Comparison of ENCODE assay signal across 1 cellular context in the genomic region with DNA sequence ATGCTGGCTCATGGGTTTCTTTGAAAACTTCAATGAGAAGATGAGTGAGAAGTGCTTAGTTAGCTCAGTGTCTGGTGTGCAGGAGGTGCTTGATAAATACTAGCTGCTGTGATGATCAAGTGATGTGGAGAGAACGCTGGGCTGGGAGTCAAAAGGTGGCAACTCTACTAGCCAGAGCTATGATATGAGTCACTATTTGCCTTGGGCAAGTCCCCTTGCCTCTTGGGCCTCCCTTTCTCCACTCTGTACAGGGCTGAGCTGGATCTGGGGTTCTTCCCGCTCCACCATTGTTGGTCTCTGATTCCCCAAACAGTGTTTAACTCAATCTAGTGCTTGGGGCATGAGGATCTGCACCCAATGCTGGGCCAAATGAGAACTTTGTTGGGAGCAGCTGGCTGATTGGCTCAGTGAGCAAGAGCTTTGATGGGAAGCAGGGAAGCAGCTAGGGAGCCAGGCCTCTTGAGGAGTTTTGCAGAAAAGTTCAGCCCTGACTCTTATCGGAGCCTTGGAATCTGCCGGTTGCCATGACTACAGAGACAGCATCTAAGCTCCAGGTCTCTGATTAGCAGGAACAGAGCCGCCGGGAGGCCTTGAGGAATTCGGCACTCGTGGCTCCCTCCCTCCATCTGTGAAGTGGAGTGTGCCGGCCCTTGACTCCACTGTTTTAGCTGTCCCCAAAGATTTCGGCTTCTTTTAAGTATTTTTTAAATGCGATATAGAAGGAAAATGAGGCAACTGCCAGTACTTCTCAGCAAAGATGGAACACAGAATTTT.
A peak's percentile ranks its signal among the peaks of the same experiment; 100 is the strongest.
TF ChIP-seq lines count a peak whose summit lies in the region.

No MANE protein-coding gene starts in this region.

TF ChIP-seq in H1, 55 proteins besides CTCF, POLR2A, EP300 and RAD21:
- TF ChIP-seq CHD2 (IDR thresholded peaks at IDR 0.05; ENCODE audit: low read length) (no peak), JUND (IDR thresholded peaks at IDR 0.05; ENCODE audit: low read length) (no peak), CTBP2 (IDR thresholded peaks at IDR 0.05; ENCODE audit: borderline replicate concordance, insufficient read depth, insufficient read length, low read length) (no peak), POU5F1 (IDR thresholded peaks at IDR 0.05; ENCODE audit: low read depth, low read length) (no peak), MAFK (IDR thresholded peaks at IDR 0.05; ENCODE audit: low read depth, low read length) (no peak), TEAD4 (IDR thresholded peaks at IDR 0.05; ENCODE audit: low read depth, low read length) (peak; percentile 86), RFX5 (IDR thresholded peaks at IDR 0.05; ENCODE audit: borderline replicate concordance, low read depth, low read length) (peak; percentile 76; the same call in 1 of the 2 replicates), NRF1 (IDR thresholded peaks at IDR 0.05; ENCODE audit: low read depth, low read length) (no peak), EGR1 (IDR thresholded peaks at IDR 0.05; ENCODE audit: borderline replicate concordance, low read depth, low read length) (no peak), GABPA (IDR thresholded peaks at IDR 0.05; ENCODE audit: borderline replicate concordance, insufficient read depth, low read length) (no peak), SIRT6 (IDR thresholded peaks at IDR 0.05; ENCODE audit: low read length) (no peak), SIX5 (IDR thresholded peaks at IDR 0.05; ENCODE audit: low read depth, low read length) (no peak), SP4 (IDR thresholded peaks at IDR 0.05; ENCODE audit: low read length) (no peak), PHF8 (conservative IDR thresholded peaks at IDR 0.05; ENCODE audit: low read depth, low read length) (no peak), HDAC2 (IDR thresholded peaks at IDR 0.05; ENCODE audit: borderline replicate concordance in 1 of 2, low read depth in 2 of 2, low read length in 2 of 2) (no peak), CEBPB (IDR thresholded peaks at IDR 0.05; ENCODE audit: low read depth, low read length) (no peak), KDM1A (IDR thresholded peaks at IDR 0.05; ENCODE audit: borderline replicate concordance, low read length) (peak; percentile 52; the same call in 1 of the 2 replicates), RXRA (IDR thresholded peaks at IDR 0.05; ENCODE audit: insufficient read depth, low read depth, low read length) (no peak)
- TF ChIP-seq, protein P1, sequence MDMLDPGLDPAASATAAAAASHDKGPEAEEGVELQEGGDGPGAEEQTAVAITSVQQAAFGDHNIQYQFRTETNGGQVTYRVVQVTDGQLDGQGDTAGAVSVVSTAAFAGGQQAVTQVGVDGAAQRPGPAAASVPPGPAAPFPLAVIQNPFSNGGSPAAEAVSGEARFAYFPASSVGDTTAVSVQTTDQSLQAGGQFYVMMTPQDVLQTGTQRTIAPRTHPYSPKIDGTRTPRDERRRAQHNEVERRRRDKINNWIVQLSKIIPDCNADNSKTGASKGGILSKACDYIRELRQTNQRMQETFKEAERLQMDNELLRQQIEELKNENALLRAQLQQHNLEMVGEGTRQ (IDR thresholded peaks at IDR 0.05; ENCODE audit: low read length), result no peak
- TF ChIP-seq, protein P2, sequence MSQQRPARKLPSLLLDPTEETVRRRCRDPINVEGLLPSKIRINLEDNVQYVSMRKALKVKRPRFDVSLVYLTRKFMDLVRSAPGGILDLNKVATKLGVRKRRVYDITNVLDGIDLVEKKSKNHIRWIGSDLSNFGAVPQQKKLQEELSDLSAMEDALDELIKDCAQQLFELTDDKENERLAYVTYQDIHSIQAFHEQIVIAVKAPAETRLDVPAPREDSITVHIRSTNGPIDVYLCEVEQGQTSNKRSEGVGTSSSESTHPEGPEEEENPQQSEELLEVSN (IDR thresholded peaks at IDR 0.05), result 0 out of 2 replicates have a peak, but pooled peaks have one; percentile 25
- TF ChIP-seq, protein P3, sequence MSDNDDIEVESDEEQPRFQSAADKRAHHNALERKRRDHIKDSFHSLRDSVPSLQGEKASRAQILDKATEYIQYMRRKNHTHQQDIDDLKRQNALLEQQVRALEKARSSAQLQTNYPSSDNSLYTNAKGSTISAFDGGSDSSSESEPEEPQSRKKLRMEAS (IDR thresholded peaks at IDR 0.05), result peak; percentile 29; the same call in 1 of the 2 replicates
